Comparison of ENCODE assay signal across 8 cellular contexts in the genomic region with DNA sequence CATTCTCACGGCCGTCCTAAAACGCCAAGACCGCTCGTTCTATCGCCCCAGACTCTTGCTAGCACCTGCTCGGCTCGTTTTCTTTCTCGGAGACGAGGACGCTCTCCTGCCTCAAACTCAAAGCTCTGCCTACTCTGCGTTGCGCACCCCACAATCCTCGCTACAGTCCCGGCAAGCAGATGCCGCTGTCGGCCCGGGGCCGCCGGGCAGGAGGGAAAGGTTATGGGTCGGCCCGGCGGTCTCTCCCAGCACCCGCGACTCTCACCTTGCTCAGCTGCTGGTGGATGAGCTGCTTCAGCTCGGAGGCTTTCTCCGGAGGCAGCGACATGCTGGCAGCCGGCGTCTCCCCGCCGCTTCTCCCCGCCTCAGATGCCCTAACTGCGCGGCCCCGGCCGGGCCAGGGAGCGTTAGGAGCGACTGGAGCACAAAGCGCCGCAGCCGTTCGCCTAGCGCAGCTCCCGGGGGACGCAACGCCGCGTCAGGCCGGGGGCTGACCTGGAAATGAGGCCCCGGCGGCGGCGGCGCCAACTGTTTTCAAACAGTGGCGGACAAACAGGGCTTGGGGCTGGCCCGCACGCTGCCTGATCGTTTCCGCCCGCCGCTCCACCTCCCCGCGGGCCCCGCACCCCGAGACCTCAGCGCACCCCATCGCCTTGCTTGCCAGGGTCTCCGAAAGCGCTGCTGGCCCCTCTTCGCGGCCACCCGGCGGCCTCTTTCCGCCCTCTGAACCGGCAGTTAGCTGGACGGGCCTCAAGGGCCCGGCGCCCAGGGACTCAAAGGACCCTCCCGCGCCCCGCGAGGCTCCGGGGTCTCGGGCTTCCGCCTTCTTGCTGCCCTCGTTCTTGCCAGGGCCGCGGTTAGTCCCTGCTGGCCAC. TPM values are rescaled to one million over a fixed set of nuclear protein-coding genes. Genes with fewer than 3 reads are reported as not detected.
A peak's percentile ranks its signal among the peaks of the same experiment; 100 is the strongest.
DNase-seq lines count a peak whose midpoint lies in the region; ATAC-seq and TF ChIP-seq lines count a peak whose summit lies in the region.

A gene with protein sequence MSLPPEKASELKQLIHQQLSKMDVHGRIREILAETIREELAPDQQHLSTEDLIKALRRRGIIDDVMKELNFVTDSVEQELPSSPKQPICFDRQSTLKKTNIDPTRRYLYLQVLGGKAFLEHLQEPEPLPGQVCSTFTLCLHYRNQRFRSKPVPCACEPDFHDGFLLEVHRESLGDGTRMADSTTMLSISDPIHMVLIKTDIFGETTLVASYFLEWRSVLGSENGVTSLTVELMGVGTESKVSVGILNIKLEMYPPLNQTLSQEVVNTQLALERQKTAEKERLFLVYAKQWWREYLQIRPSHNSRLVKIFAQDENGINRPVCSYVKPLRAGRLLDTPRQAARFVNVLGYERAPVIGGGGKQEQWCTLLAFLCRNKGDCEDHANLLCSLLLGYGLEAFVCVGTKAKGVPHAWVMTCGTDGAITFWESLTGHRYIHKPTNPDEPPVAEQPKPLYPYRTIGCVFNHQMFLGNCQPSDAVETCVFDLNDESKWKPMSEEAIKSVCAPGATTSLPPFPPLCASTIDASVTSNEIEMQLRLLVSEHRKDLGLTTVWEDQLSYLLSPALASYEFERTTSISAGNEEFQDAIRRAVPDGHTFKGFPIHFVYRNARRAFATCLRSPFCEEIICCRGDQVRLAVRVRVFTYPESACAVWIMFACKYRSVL (minus strand): TSS at position 503 of the 875 bp plus-strand sequence. CDS start 175 bp downstream, at position 328.
TSS of gene PSMG2 (plus strand) at position 822 of the 875 bp plus-strand sequence. CDS start 66 bp downstream, outside the sequence.

- no peaks in the 10 kb centered on the region for H3K27me3 ChIP-seq in esophagus squamous epithelium

- peaks cover 4 to 26% of the 10 kb centered on the region in 2 donors for H3K36me3 Mint-ChIP-seq in activated T-cell treated with anti-CD3 and anti-CD28 coated beads, Interleukin-2, amount 50 U/mL, for 72 hours (ENCODE audit: insufficient read depth in 2 of 2)
- H3K36me3 Mint-ChIP-seq in naive B cell = peaks cover 6 to 8% of the 10 kb centered on the region in 2 donors
- peaks cover 50% of the 10 kb centered on the region for H3K36me3 Mint-ChIP-seq in stimulated activated effector memory CD8-positive, alpha-beta T cell treated with anti-CD3 and anti-CD28 coated beads, Interleukin-12 subunit alpha, Interleukin-12 subunit beta, amount 100 ng/mL, for 72 hours

- H3K27me3 Mint-ChIP-seq in activated T-cell treated with anti-CD3 and anti-CD28 coated beads, Interleukin-2, amount 50 U/mL, for 72 hours (ENCODE audit: low read depth) = no peaks in the 10 kb centered on the region
- no peaks in the 10 kb centered on the region for H3K27me3 Mint-ChIP-seq in naive B cell

- intact Hi-C loops in esophagus squamous epithelium (cut with DNase I) = no loop called here

- DNase-seq in DMS53 treated with DMSO at 0.1 percent for 48 hours (lab: John Stamatoyannopoulos, UW; ENCODE audit: unreplicated experiment) (peak; percentile 87), KBM-7 (peak; percentile 94), RKO (ENCODE audit: low spot score) (peak; percentile 90), esophagus squamous epithelium (lab: John Stamatoyannopoulos, UW) (peak; percentile 62), naive B cell (peak; percentile 93)
- DNase-seq in activated T-cell treated with anti-CD3 and anti-CD28 coated beads, Interleukin-2, amount 50 U/mL, for 72 hours = peak; percentile 89
- peak; percentile 77 to 92 for DNase-seq in stimulated activated effector memory CD8-positive, alpha-beta T cell treated with anti-CD3 and anti-CD28 coated beads, Interleukin-12 subunit alpha, Interleukin-12 subunit beta, amount 100 ng/mL, for 72 hours (ENCODE audit: low spot score in 2 of 2)

- H3K4me3 Mint-ChIP-seq in activated T-cell treated with anti-CD3 and anti-CD28 coated beads, Interleukin-2, amount 50 U/mL, for 72 hours = peak within 1 kb of the TSS; percentile 86 to 100
- peak within 1 kb of the TSS; percentile 90 to 100 (median 96) for H3K4me3 Mint-ChIP-seq in naive B cell
- H3K4me3 Mint-ChIP-seq in stimulated activated effector memory CD8-positive, alpha-beta T cell treated with anti-CD3 and anti-CD28 coated beads, Interleukin-12 subunit alpha, Interleukin-12 subunit beta, amount 100 ng/mL, for 72 hours = peak within 1 kb of the TSS; percentile 99

- peak within 1 kb of the TSS; percentile 96 to 98 (median 97) for H3K27ac ChIP-seq in esophagus squamous epithelium

- H3K4me1 ChIP-seq in esophagus squamous epithelium = peaks cover 9 to 75% (median 24%) of the 10 kb centered on the region in 3 donors

- H3K4me1 Mint-ChIP-seq in activated T-cell treated with anti-CD3 and anti-CD28 coated beads, Interleukin-2, amount 50 U/mL, for 72 hours (ENCODE audit: low read depth) = peaks cover 49% of the 10 kb centered on the region
- H3K4me1 Mint-ChIP-seq in naive B cell = peaks cover 37 to 45% (median 44%) of the 10 kb centered on the region in 3 donors
- peaks cover 36% of the 10 kb centered on the region for H3K4me1 Mint-ChIP-seq in stimulated activated effector memory CD8-positive, alpha-beta T cell treated with anti-CD3 and anti-CD28 coated beads, Interleukin-12 subunit alpha, Interleukin-12 subunit beta, amount 100 ng/mL, for 72 hours

- TF ChIP-seq CTCF in esophagus squamous epithelium (IDR thresholded peaks at IDR 0.05) = peak in 1 of 6 experiments; percentile 16

- peak within 1 kb of the TSS; percentile 100 for H3K27ac Mint-ChIP-seq in activated T-cell treated with anti-CD3 and anti-CD28 coated beads, Interleukin-2, amount 50 U/mL, for 72 hours
- peak within 1 kb of the TSS; percentile 99 to 100 (median 100) for H3K27ac Mint-ChIP-seq in naive B cell
- peak within 1 kb of the TSS; percentile 100 for H3K27ac Mint-ChIP-seq in stimulated activated effector memory CD8-positive, alpha-beta T cell treated with anti-CD3 and anti-CD28 coated beads, Interleukin-12 subunit alpha, Interleukin-12 subunit beta, amount 100 ng/mL, for 72 hours

- H3K9me3 Mint-ChIP-seq in activated T-cell treated with anti-CD3 and anti-CD28 coated beads, Interleukin-2, amount 50 U/mL, for 72 hours = no peaks in the 10 kb centered on the region
- H3K9me3 Mint-ChIP-seq in naive B cell = no peaks in the 10 kb centered on the region
- no peaks in the 10 kb centered on the region for H3K9me3 Mint-ChIP-seq in stimulated activated effector memory CD8-positive, alpha-beta T cell treated with anti-CD3 and anti-CD28 coated beads, Interleukin-12 subunit alpha, Interleukin-12 subunit beta, amount 100 ng/mL, for 72 hours

- H3K4me3 ChIP-seq in esophagus squamous epithelium = peak within 1 kb of the TSS; percentile 75 to 88 (median 81)

- 0 to 1% methylated on average over 8 to 16 of the region's 89 CpGs for WGBS in esophagus squamous epithelium, 2 donors

- in situ Hi-C loops in KBM-7 (cut with MboI; ENCODE audit: low pct_unique_long_range_greater_than_20kb, low sequenced_read_pairs) = no loop called here

- H3K9me3 ChIP-seq in esophagus squamous epithelium = no peaks in the 10 kb centered on the region

- TF ChIP-seq POLR2A in esophagus squamous epithelium (IDR thresholded peaks at IDR 0.05) = peak in 2 of 4 donors; percentile 82 to 89

- ATAC-seq in GM21619 (IDR thresholded peaks at IDR 0.05; ENCODE audit: unreplicated experiment) = peak; percentile 74
- ATAC-seq in activated T-cell treated with anti-CD3 and anti-CD28 coated beads, Interleukin-2, amount 50 U/mL, for 72 hours (replicated peaks in 1 of 2) = peak; percentile 90 to 92
- ATAC-seq in naive B cell (ENCODE audit: low read depth in 2 of 2) = peak; percentile 83 to 84
- peak; percentile 94 for ATAC-seq in stimulated activated effector memory CD8-positive, alpha-beta T cell treated with anti-CD3 and anti-CD28 coated beads, Interleukin-12 subunit alpha, Interleukin-12 subunit beta, amount 100 ng/mL, for 72 hours

- peaks cover 0 to 18% (median 6%) of the 10 kb centered on the region in 3 donors for H3K36me3 ChIP-seq in esophagus squamous epithelium

RNA-seq across cellular contexts. Expression of the first gene that starts in this region (rescaled TPM):
- total RNA-seq in activated T-cell treated with anti-CD3 and anti-CD28 coated beads, Interleukin-2, amount 50 U/mL, for 72 hours = 10 to 100 TPM; 15.5 to 16.0 TPM
- total RNA-seq in esophagus squamous epithelium = 10 to 100 TPM; 10.7 to 13.6 (median 11.6) TPM
- polyA plus RNA-seq in naive B cell (ENCODE audit: low read depth in 6 of 6) = 1 to 10 TPM; 5.8 to 7.5 (median 6.8) TPM

RNA-seq across cellular contexts. Expression of gene PSMG2, which starts in this region (rescaled TPM):
- total RNA-seq in activated T-cell treated with anti-CD3 and anti-CD28 coated beads, Interleukin-2, amount 50 U/mL, for 72 hours = 100 to 1,000 TPM; 142 to 158 TPM
- total RNA-seq in esophagus squamous epithelium = 10 to 100 TPM; 41.6 to 89.9 (median 71.2) TPM
- polyA plus RNA-seq in naive B cell (ENCODE audit: low read depth in 6 of 6) = 100 to 1,000 TPM in 3 of 6 donors, 10 to 100 TPM in 3; 62.4 to 124 (median 102) TPM

Comparison
In these comparisons a context has a peak if more than half of its experiments do, and no peak if none do; other contexts are left out.
1. Peak in every context shown above with its lines: DNase-seq, ATAC-seq, H3K4me3 ChIP-seq and H3K27ac ChIP-seq.